8 cellular contexts compared by ENCODE assay signal in genomic region chr2:169798397-169798717, GRCh38. TPM values are rescaled to one million over a fixed set of nuclear protein-coding genes. Genes with fewer than 3 reads are reported as not detected.
A peak's percentile ranks its signal among the peaks of the same experiment; 100 is the strongest.
DNase-seq lines count a peak whose midpoint lies in the region; ATAC-seq and TF ChIP-seq lines count a peak whose summit lies in the region.

No MANE protein-coding gene starts in this region.

- BruUV-seq in OCI-LY7 (replicated peaks; lab: Mats Ljungman, UMichigan) = TSS peak; percentile 65

- peak overlapping the region; percentile 76 for H3K4me3 ChIP-seq in GM12864 (ENCODE audit: low read depth, low read length)
- peak overlapping the region; percentile 87 for H3K4me3 ChIP-seq in OCI-LY7 (ENCODE audit: low read depth, low read length, poor library complexity, severe bottlenecking)
- H3K4me3 ChIP-seq in epithelial cell of proximal tubule (ENCODE audit: low read depth, low read length) = peak overlapping the region; percentile 92

- peak overlapping the region; percentile 94 for H3K4me2 ChIP-seq in OCI-LY7 (ENCODE audit: low read length)

- no peak for DNase-seq in GM12864 (ENCODE audit: low read depth)
- DNase-seq in OCI-LY7 (ENCODE audit: low spot score) = no peak
- no peak for DNase-seq in epithelial cell of proximal tubule (ENCODE audit: low read depth)
- DNase-seq in pons (ENCODE audit: low spot score) = peak; percentile 29
- no peak for DNase-seq in NCI-H69 (lab: John Stamatoyannopoulos, UW)

- peak overlapping the region; percentile 90 for H3K27ac ChIP-seq in OCI-LY7 (ENCODE audit: low read depth, low read length, poor library complexity, severe bottlenecking)

- peak overlapping the region; percentile 87 for H2AFZ ChIP-seq in OCI-LY7 (ENCODE audit: low read length)

- peaks cover 26% of the 10 kb centered on the region for H3K36me3 ChIP-seq in OCI-LY7 (ENCODE audit: insufficient read depth, low read length)

- H3K79me2 ChIP-seq in OCI-LY7 (ENCODE audit: insufficient read depth, low read depth, low read length) = peaks cover 44% of the 10 kb centered on the region

- intact Hi-C loops in OCI-LY7 (cut with micrococcal nuclease; ENCODE audit: unreplicated experiment) = loop anchor here (1.0 to 5.0 kb wide), 3 partner anchors 26 to 216 kb away; partner anchors contain the start of genes METTL5 and PPIG

- H3K4me1 ChIP-seq in OCI-LY7 (ENCODE audit: insufficient read depth, low read length, poor library complexity, severe bottlenecking) = peaks cover 17% of the 10 kb centered on the region

- no peaks in the 10 kb centered on the region for H3K9me2 ChIP-seq in OCI-LY7 (ENCODE audit: insufficient read depth, low read length)

- CTCF ChIA-PET in OCI-LY7 (lab: Charles Lee; ENCODE audit: unreplicated experiment) = no interaction called here

- no peak for TF ChIP-seq CTCF in GM12864 (IDR thresholded peaks at IDR 0.05; ENCODE audit: low read depth, low read length, missing control alignments)
- no peak for TF ChIP-seq CTCF in OCI-LY7 (conservative IDR thresholded peaks at IDR 0.05; ENCODE audit: low read length)
- no peak for TF ChIP-seq CTCF in epithelial cell of proximal tubule (conservative IDR thresholded peaks at IDR 0.05; ENCODE audit: low read depth, low read length)

- peaks cover 7% of the 10 kb centered on the region; the same call in 1 of the 2 replicates for H4K20me1 ChIP-seq in OCI-LY7 (ENCODE audit: insufficient read depth, low read length)

- H3K9me3 ChIP-seq in OCI-LY7 (ENCODE audit: low read length) = no peaks in the 10 kb centered on the region

- POLR2A ChIA-PET in OCI-LY7 (lab: Charles Lee) = interaction anchor here (0.6 to 1.7 kb wide), 5 partner anchors 10 to 106 kb away, joined by 3 to 9 read pairs (median 5); no protein-coding TSS in a partner anchor

- ATAC-seq in HG03457 (IDR thresholded peaks at IDR 0.05; ENCODE audit: unreplicated experiment) (no peak), GM19455 (IDR thresholded peaks at IDR 0.05; ENCODE audit: unreplicated experiment) (no peak)
- no peak for ATAC-seq in activated CD4-positive, CD25-positive, alpha-beta regulatory T cell treated with anti-CD3 and anti-CD28 coated beads, Interleukin-2, amount 50 U/mL, for 24 hours

RNA-seq across cellular contexts. Expression of gene SSB, which starts 0.3 kb away (rescaled TPM):
- total RNA-seq in OCI-LY7 (2014; rRNA removed; shearing (Covaris generic)) = 126 and 162 TPM in 2 replicates
- total RNA-seq in OCI-LY7 (2022) = 161 and 173 TPM in 2 replicates
- total RNA-seq in epithelial cell of proximal tubule = 101 and 110 TPM in 2 replicates

RNA-seq across cellular contexts. Expression of gene METTL5, which starts 26.3 kb away (rescaled TPM):
- total RNA-seq in OCI-LY7 (2014; rRNA removed; shearing (Covaris generic)) = 52.3 and 56.7 TPM in 2 replicates
- total RNA-seq in OCI-LY7 (2022) = 82.2 and 87.3 TPM in 2 replicates
- 76.0 and 90.0 TPM in 2 replicates for total RNA-seq in epithelial cell of proximal tubule

RNA-seq across cellular contexts. Expression of gene UBR3, which starts 28.9 kb away (rescaled TPM):
- total RNA-seq in OCI-LY7 (2014; rRNA removed; shearing (Covaris generic)) = 11.6 TPM in 2 replicates
- total RNA-seq in OCI-LY7 (2022) (21.0 and 26.0 TPM in 2 replicates), epithelial cell of proximal tubule (10.7 and 12.8 TPM in 2 replicates)
